Comparison of ENCODE assay signal across 8 cellular contexts in the genomic region with DNA sequence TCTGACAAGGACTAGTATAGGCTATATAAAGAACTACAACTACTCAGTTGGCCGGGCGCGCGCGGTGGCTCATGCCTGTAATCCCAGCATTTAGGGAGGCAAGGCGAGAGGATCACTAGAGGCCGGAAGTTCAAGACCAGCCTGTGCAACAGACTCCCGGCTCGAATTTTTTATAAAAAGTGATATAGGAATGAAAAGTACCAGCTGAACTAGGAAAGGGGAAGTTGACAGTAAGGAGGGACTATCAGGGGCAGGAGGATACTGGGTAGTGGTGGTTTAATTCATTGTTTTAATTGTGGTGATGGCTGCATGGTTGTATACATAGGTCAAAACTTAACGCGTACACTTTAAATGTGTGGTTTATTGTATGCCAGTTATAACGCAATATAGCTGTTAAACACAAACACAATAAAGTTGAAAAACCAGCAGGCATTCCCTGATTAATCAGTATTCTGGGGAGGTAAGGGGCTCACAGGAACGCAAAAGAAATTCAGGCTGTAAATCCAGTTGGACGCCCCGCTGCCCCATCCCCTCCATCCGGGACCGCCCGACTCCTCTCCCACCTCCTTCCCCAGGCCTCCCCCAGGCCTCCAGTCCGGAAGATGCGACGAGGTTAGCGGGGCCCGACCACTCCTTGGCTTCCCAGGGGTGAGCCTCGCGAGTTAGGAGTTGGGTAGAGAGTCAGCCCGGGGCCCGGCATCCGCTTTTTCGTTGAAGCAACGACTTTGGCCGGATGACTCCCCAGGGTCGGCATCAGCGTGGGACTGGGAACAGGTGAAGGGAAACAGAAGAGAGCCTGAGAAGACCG. TPM values are rescaled to one million over a fixed set of nuclear protein-coding genes. Genes with fewer than 3 reads are reported as not detected.
DNase-seq lines count a peak whose midpoint lies in the region; ATAC-seq and TF ChIP-seq lines count a peak whose summit lies in the region.

No MANE protein-coding gene starts in this region.

- no peak for TF ChIP-seq POLR2A in right lobe of liver (IDR thresholded peaks at IDR 0.05)

- H3K27me3 ChIP-seq in right lobe of liver: no peaks in the 10 kb centered on the region

- H3K4me3 ChIP-seq in right lobe of liver: peak overlapping the region; percentile 89 to 99 (median 95)

- peak; percentile 66 for DNase-seq in NCI-H1105 (lab: John Stamatoyannopoulos, UW)
- DNase-seq in NCI-H1105 treated with DMSO at 0.1 percent for 48 hours (lab: John Stamatoyannopoulos, UW): no peak
- peak; percentile 80 for DNase-seq in NCI-H1092 treated with DMSO at 0.1 percent for 48 hours (lab: John Stamatoyannopoulos, UW)
- DNase-seq in UCSD-AML1 (lab: John Stamatoyannopoulos, UW; ENCODE audit: unreplicated experiment): peak; percentile 89
- peak in 1 of 3 donors; percentile 56 for DNase-seq in right lobe of liver
- DNase-seq in stimulated activated CD8-positive, alpha-beta memory T cell treated with anti-CD3 and anti-CD28 coated beads, Interleukin-15, amount 100 ng/mL, for 24 hours (ENCODE audit: low read depth): peak; percentile 49

- intact Hi-C loops in right lobe of liver (cut with DNase I): no loop called here

- peaks cover 0 to 15% (median 0%) of the 10 kb centered on the region in 4 donors for H3K4me1 ChIP-seq in right lobe of liver

- H3K36me3 ChIP-seq in right lobe of liver: no peaks in the 10 kb centered on the region

- no peaks in the 10 kb centered on the region for H3K9me3 ChIP-seq in right lobe of liver

- ATAC-seq in HG02588 (IDR thresholded peaks at IDR 0.05; ENCODE audit: unreplicated experiment): peak; percentile 53
- ATAC-seq in right lobe of liver: peak; percentile 67 to 74 (median 71)

- H3K27ac ChIP-seq in cingulate gyrus (ENCODE audit: low read depth, low read length) (peak overlapping the region; percentile 80), right lobe of liver (peak overlapping the region; percentile 79 to 88 (median 82))

- 15% methylated on average over 28 of the region's 34 CpGs for WGBS in right lobe of liver (ENCODE audit: insufficient coverage, low coverage, low lambda C conversion rate, missing lambda C conversion rate)

- no peak for TF ChIP-seq CTCF in right lobe of liver (IDR thresholded peaks at IDR 0.05)

RNA-seq across cellular contexts. Expression of gene POLR1B, which starts 0.7 kb away (rescaled TPM):
- 10 to 100 TPM; 12.2 to 20.5 (median 16.1) TPM for total RNA-seq in right lobe of liver

RNA-seq across cellular contexts. Expression of gene CHCHD5, which starts 42.9 kb away (rescaled TPM):
- total RNA-seq in right lobe of liver: 10 to 100 TPM; 15.1 to 29.5 (median 18.7) TPM

RNA-seq across cellular contexts. Expression of gene TTL, which starts 59.6 kb away (rescaled TPM):
- 10 to 100 TPM in 5 of 6 experiments, 1 to 10 TPM in 1; 8.1 to 29.6 (median 15.6) TPM for total RNA-seq in right lobe of liver
